ENCODE assay signal across 9 cellular contexts in genomic region chr10:99927719-99928280, GRCh38.
A peak's percentile ranks its signal among the peaks of the same experiment; 100 is the strongest.
DNase-seq lines count a peak whose midpoint lies in the region; ATAC-seq, FAIRE-seq and TF ChIP-seq lines count a peak whose summit lies in the region.
"Had no signal": no experiment of that assay in that cellular context is flagged by ENCODE, and none has a peak within 500 bp of the region (broad histone marks: within the 10 kb centered on the region; RNA-seq: fewer than 3 reads in every experiment).

No MANE protein-coding gene starts in this region.

- WGBS in GM12878 (ENCODE audit: insufficient coverage, insufficient replicate concordance, low lambda C conversion rate, missing lambda C conversion rate) = 79% methylated on average over 3 of the region's 3 CpGs
- 9 to 46% methylated on average over 3 of the region's 3 CpGs for WGBS in sigmoid colon, 2 donors

- CTCF ChIA-PET in GM12878 (lab: Yijun Ruan, JAX) = interaction anchor here (1.5 to 2.0 kb wide), 3 partner anchors 22 to 119 kb away, joined by 3 to 9 read pairs (median 6); no protein-coding TSS in a partner anchor

- no peak overlapping the region for H2AFZ ChIP-seq in GM12878 (ENCODE audit: control insufficient read depth, low read depth, low read length)

- H3K4me1 ChIP-seq in GM12878 (ENCODE audit: control insufficient read depth, insufficient read depth, low read length) (no peaks in the 10 kb centered on the region), sigmoid colon (peaks cover 0 to 47% (median 38%) of the 10 kb centered on the region in 4 donors)

- TF ChIP-seq EP300 in GM12878 (IDR thresholded peaks at IDR 0.05; ENCODE audit: borderline replicate concordance in 1 of 2, control insufficient read depth in 1 of 2, low read depth in 2 of 2, low read length in 2 of 2) = no peak
- TF ChIP-seq EP300 in sigmoid colon (IDR thresholded peaks at IDR 0.05) = no peak

- H3K27ac ChIP-seq in GM12878 (ENCODE audit: control insufficient read depth, insufficient read depth) = 0 out of 2 replicates have a peak overlapping the region, but pooled peaks have one; percentile 1
- H3K27ac ChIP-seq in sigmoid colon = peak overlapping the region; percentile 34 to 54 (median 48)

- POLR2A ChIA-PET in GM12878 (lab: Charles Lee) = no interaction called here

- DNase-seq in LNCaP clone FGC (ENCODE audit: low read depth) = no peak
- no peak for DNase-seq in GM12878 (ENCODE audit: low read depth, low spot score)
- no peak for DNase-seq in kidney epithelial cell (ENCODE audit: low read depth)
- DNase-seq in sigmoid colon = no peak
- no peak for DNase-seq in GM20000 (ENCODE audit: low spot score)
- DNase-seq in 8988T = no peak
- no peak for DNase-seq in NCI-H526 treated with DMSO at 0.1 percent for 48 hours (lab: John Stamatoyannopoulos, UW)
- DNase-seq: DMS79 treated with DMSO at 0.1 percent for 48 hours had no signal

- H3K9me3 ChIP-seq in GM12878 (replicated peaks; ENCODE audit: control insufficient read depth, insufficient read depth, low read length) (no peaks in the 10 kb centered on the region), sigmoid colon (no peaks in the 10 kb centered on the region)

- TF ChIP-seq CTCF in LNCaP clone FGC (IDR thresholded peaks at IDR 0.05; ENCODE audit: control insufficient read depth, extremely low read depth, insufficient read depth) (no peak), GM12878 (IDR thresholded peaks at IDR 0.05 in 2 of 3, conservative IDR thresholded peaks at IDR 0.05 in 1 of 3; ENCODE audit: control insufficient read depth in 2 of 3, extremely low read depth in 1 of 3, insufficient read depth in 1 of 3, low read depth in 3 of 3, low read length in 3 of 3) (no peak), kidney epithelial cell (IDR thresholded peaks at IDR 0.05; ENCODE audit: insufficient read depth, low read length, poor library complexity, severe bottlenecking) (no peak), sigmoid colon (IDR thresholded peaks at IDR 0.05) (no peak), GM20000 (IDR thresholded peaks at IDR 0.05; ENCODE audit: extremely low read depth, missing control alignments) (no peak)

- no peak for ATAC-seq in GM12878
- ATAC-seq in GM21423 (IDR thresholded peaks at IDR 0.05; ENCODE audit: unreplicated experiment) = no peak

- intact Hi-C loops in GM12878 (cut with micrococcal nuclease; ENCODE audit: unreplicated experiment) (no loop called here), sigmoid colon (cut with DNase I) (loop anchor here (5.0 kb wide), 1 partner anchor 85 kb away; no protein-coding TSS in a partner anchor)

- RAD21 ChIA-PET in GM12878 (lab: Charles Lee; ENCODE audit: unreplicated experiment) = interaction anchor here (1.3 kb wide), 1 partner anchor 118 kb away, joined by 5 read pairs; no protein-coding TSS in a partner anchor

- TF ChIP-seq RAD21 in GM12878 (IDR thresholded peaks at IDR 0.05; ENCODE audit: insufficient read depth, low read depth, low read length) = no peak

- H3K9ac ChIP-seq in GM12878 (ENCODE audit: control insufficient read depth, insufficient read depth, low read length) = no peak overlapping the region

- H3K79me2 ChIP-seq in GM12878 (ENCODE audit: control insufficient read depth, insufficient read depth, low read length) = peaks cover 28% of the 10 kb centered on the region

- no TSS peak for BruUV-seq in GM12878 (replicated peaks; lab: Mats Ljungman, UMichigan)

- H3K36me3 ChIP-seq in GM12878 (ENCODE audit: control insufficient read depth in 2 of 2, insufficient read depth in 2 of 2, low read length in 1 of 2) (peaks cover 1 to 4% of the 10 kb centered on the region in 2 experiments), kidney epithelial cell (ENCODE audit: control insufficient read depth, insufficient read depth, low read length) (no peaks in the 10 kb centered on the region), sigmoid colon (no peaks in the 10 kb centered on the region)

- H3K27me3 ChIP-seq in GM12878 (replicated peaks in 1 of 2; ENCODE audit: control insufficient read depth in 2 of 2, insufficient read depth in 2 of 2, low read length in 1 of 2) = no peaks in the 10 kb centered on the region
- H3K27me3 ChIP-seq in kidney epithelial cell (ENCODE audit: control insufficient read depth, insufficient read depth, low read length) = no peaks in the 10 kb centered on the region
- no peaks in the 10 kb centered on the region for H3K27me3 ChIP-seq in sigmoid colon

- SMC1A ChIA-PET in GM12878 (lab: Charles Lee; ENCODE audit: uncharacterized antibody, unreplicated experiment) = interaction anchor here (0.7 to 1.8 kb wide), 7 partner anchors 8 to 220 kb away, joined by 3 to 6 read pairs (median 3); no protein-coding TSS in a partner anchor

- H3K4me3 ChIP-seq in LNCaP clone FGC (ENCODE audit: low read depth, low read length) (peak overlapping the region; percentile 54), GM12878 (no peak overlapping the region), kidney epithelial cell (ENCODE audit: low read depth, low read length) (peak overlapping the region; percentile 45), sigmoid colon (peak overlapping the region in 1 of 4 donors; percentile 2)

- H4K20me1 ChIP-seq in GM12878 (ENCODE audit: control insufficient read depth, insufficient read depth) = peaks cover 5% of the 10 kb centered on the region; the same call in 1 of the 2 replicates

- in situ Hi-C loops in GM12878 (cut with MboI) = no loop called here

- H3K4me2 ChIP-seq in GM12878 (ENCODE audit: control insufficient read depth, insufficient read depth) = no peak overlapping the region

- TF ChIP-seq POLR2A in GM12878 (IDR thresholded peaks at IDR 0.05; ENCODE audit: low read depth, low read length) (no peak), sigmoid colon (IDR thresholded peaks at IDR 0.05) (peak in 1 of 2 donors; percentile 30)

- no peak for FAIRE-seq in GM12878 (lab: Jason Lieb, UNC)

TF ChIP-seq in GM12878, 131 proteins besides CTCF, POLR2A, EP300 and RAD21 (continues in another document):
- no peak for TF ChIP-seq HDGF (IDR thresholded peaks at IDR 0.05)
- no peak for TF ChIP-seq MYC (IDR thresholded peaks at IDR 0.05; ENCODE audit: insufficient read depth, insufficient read length, insufficient replicate concordance, low read length, severe bottlenecking)
- TF ChIP-seq ATF2 (IDR thresholded peaks at IDR 0.05; ENCODE audit: low read length) = no peak
- no peak for TF ChIP-seq RUNX3 (IDR thresholded peaks at IDR 0.05; ENCODE audit: low read length)
- TF ChIP-seq SUPT20H (IDR thresholded peaks at IDR 0.05; ENCODE audit: borderline replicate concordance, control insufficient read depth, low read depth, low read length) = no peak
- TF ChIP-seq TARDBP (IDR thresholded peaks at IDR 0.05; ENCODE audit: borderline replicate concordance) = no peak
- no peak for TF ChIP-seq MLLT1 (IDR thresholded peaks at IDR 0.05)
- TF ChIP-seq TCF3 (IDR thresholded peaks at IDR 0.05; ENCODE audit: borderline replicate concordance, insufficient read depth, low read depth, low read length) = no peak
- no peak for TF ChIP-seq ZBTB11 (CRISPR knock-in tag; IDR thresholded peaks at IDR 0.05)
